ENCODE assay signal across 1 cellular context in genomic region chr1:16759041-16759493, GRCh38. TPM values are rescaled to one million over a fixed set of nuclear protein-coding genes. Genes with fewer than 3 reads are reported as not detected.
"Had no signal": no experiment of that assay in that cellular context is flagged by ENCODE, and none has a peak within 500 bp of the region (broad histone marks: within the 10 kb centered on the region; RNA-seq: fewer than 3 reads in every experiment).

No MANE protein-coding gene starts in this region.

RNA-seq across cellular contexts. Expression of gene RNU1-4, which starts 18.8 kb away (rescaled TPM):
- total RNA-seq: osteoblast had no signal
